1 cellular context compared by ENCODE assay signal in genomic region chr10:110335314-110336064, GRCh38.
TF ChIP-seq lines count a peak whose summit lies in the region.

No MANE protein-coding gene starts in this region.

TF ChIP-seq in GM23338, 12 proteins besides CTCF, POLR2A, EP300 and RAD21 (continued from another document):
- TF ChIP-seq, protein P1, sequence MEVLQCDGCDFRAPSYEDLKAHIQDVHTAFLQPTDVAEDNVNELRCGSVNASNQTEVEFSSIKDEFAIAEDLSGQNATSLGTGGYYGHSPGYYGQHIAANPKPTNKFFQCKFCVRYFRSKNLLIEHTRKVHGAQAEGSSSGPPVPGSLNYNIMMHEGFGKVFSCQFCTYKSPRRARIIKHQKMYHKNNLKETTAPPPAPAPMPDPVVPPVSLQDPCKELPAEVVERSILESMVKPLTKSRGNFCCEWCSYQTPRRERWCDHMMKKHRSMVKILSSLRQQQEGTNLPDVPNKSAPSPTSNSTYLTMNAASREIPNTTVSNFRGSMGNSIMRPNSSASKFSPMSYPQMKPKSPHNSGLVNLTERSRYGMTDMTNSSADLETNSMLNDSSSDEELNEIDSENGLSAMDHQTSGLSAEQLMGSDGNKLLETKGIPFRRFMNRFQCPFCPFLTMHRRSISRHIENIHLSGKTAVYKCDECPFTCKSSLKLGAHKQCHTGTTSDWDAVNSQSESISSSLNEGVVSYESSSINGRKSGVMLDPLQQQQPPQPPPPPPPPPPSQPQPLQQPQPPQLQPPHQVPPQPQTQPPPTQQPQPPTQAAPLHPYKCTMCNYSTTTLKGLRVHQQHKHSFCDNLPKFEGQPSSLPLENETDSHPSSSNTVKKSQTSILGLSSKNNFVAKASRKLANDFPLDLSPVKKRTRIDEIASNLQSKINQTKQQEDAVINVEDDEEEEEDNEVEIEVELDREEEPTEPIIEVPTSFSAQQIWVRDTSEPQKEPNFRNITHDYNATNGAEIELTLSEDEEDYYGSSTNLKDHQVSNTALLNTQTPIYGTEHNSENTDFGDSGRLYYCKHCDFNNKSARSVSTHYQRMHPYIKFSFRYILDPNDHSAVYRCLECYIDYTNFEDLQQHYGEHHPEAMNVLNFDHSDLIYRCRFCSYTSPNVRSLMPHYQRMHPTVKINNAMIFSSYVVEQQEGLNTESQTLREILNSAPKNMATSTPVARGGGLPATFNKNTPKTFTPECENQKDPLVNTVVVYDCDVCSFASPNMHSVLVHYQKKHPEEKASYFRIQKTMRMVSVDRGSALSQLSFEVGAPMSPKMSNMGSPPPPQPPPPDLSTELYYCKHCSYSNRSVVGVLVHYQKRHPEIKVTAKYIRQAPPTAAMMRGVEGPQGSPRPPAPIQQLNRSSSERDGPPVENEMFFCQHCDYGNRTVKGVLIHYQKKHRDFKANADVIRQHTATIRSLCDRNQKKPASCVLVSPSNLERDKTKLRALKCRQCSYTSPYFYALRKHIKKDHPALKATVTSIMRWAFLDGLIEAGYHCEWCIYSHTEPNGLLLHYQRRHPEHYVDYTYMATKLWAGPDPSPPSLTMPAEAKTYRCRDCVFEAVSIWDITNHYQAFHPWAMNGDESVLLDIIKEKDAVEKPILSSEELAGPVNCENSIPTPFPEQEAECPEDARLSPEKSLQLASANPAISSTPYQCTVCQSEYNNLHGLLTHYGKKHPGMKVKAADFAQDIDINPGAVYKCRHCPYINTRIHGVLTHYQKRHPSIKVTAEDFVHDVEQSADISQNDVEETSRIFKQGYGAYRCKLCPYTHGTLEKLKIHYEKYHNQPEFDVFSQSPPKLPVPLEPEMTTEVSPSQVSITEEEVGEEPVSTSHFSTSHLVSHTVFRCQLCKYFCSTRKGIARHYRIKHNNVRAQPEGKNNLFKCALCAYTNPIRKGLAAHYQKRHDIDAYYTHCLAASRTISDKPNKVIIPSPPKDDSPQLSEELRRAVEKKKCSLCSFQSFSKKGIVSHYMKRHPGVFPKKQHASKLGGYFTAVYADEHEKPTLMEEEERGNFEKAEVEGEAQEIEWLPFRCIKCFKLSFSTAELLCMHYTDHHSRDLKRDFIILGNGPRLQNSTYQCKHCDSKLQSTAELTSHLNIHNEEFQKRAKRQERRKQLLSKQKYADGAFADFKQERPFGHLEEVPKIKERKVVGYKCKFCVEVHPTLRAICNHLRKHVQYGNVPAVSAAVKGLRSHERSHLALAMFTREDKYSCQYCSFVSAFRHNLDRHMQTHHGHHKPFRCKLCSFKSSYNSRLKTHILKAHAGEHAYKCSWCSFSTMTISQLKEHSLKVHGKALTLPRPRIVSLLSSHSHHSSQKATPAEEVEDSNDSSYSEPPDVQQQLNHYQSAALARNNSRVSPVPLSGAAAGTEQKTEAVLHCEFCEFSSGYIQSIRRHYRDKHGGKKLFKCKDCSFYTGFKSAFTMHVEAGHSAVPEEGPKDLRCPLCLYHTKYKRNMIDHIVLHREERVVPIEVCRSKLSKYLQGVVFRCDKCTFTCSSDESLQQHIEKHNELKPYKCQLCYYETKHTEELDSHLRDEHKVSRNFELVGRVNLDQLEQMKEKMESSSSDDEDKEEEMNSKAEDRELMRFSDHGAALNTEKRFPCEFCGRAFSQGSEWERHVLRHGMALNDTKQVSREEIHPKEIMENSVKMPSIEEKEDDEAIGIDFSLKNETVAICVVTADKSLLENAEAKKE (CRISPR knock-in tag; IDR thresholded peaks at IDR 0.05): no peak
